ENCODE assay signal across 28 cellular contexts in genomic region chr11:132301900-132302299, GRCh38.
"Had no signal": no experiment of that assay in that cellular context is flagged by ENCODE, and none has a peak within 500 bp of the region (broad histone marks: within the 10 kb centered on the region; RNA-seq: fewer than 3 reads in every experiment).

No MANE protein-coding gene starts in this region.

- H2AFZ ChIP-seq: hepatocyte had no signal

- DNase-seq: colonic mucosa; cortex of kidney; dermis blood vessel endothelial cell; dorsolateral prefrontal cortex; effector CD4-positive, alpha-beta T cell; effector CD8-positive, alpha-beta T cell; effector memory CD4-positive, alpha-beta T cell; effector memory CD8-positive, alpha-beta T cell; endodermal cell; erythroblast; esophagus squamous epithelium; foreskin fibroblast; foreskin keratinocyte; foreskin melanocyte; gastrocnemius medialis; glutamatergic neuron; head of caudate nucleus; heart left ventricle; heart right ventricle had no signal

- H3K79me2 ChIP-seq: hepatocyte had no signal

- H3K27ac ChIP-seq: colonic mucosa, coronary artery, dorsolateral prefrontal cortex, epithelial cell of prostate, esophagus muscularis mucosa, esophagus squamous epithelium, foreskin keratinocyte, gastrocnemius medialis, gastroesophageal sphincter, heart left ventricle, heart right ventricle, hepatocyte had no signal

- H3K27me3 ChIP-seq: colonic mucosa, dorsolateral prefrontal cortex, esophagus muscularis mucosa, esophagus squamous epithelium, foreskin keratinocyte, gastrocnemius medialis, gastroesophageal sphincter, heart left ventricle, heart right ventricle, hepatocyte had no signal

- H3K9me3 ChIP-seq: colonic mucosa, esophagus muscularis mucosa, esophagus squamous epithelium, gastrocnemius medialis, gastroesophageal sphincter, heart left ventricle, heart right ventricle had no signal

- ATAC-seq: effector memory CD8-positive, alpha-beta T cell; esophagus mucosa; foreskin keratinocyte; gastroesophageal sphincter; heart left ventricle; heart right ventricle had no signal

- FAIRE-seq: endometrium, endothelial cell of umbilical vein, frontal cortex had no signal

- H3K36me3 ChIP-seq: colonic mucosa, esophagus muscularis mucosa, esophagus squamous epithelium, gastrocnemius medialis, gastroesophageal sphincter, heart left ventricle, heart right ventricle had no signal

- H3K4me2 ChIP-seq: hepatocyte had no signal

- H3K4me3 ChIP-seq: colonic mucosa, coronary artery, dorsolateral prefrontal cortex, esophagus muscularis mucosa, esophagus squamous epithelium, gastrocnemius medialis, gastroesophageal sphincter, heart left ventricle, heart right ventricle, hepatocyte had no signal

- H3K4me1 ChIP-seq: colonic mucosa, esophagus muscularis mucosa, esophagus squamous epithelium, foreskin keratinocyte, gastroesophageal sphincter, heart left ventricle, heart right ventricle had no signal
